ENCODE assay signal across 1 cellular context in genomic region chr16:30406911-30407793, GRCh38.
TF ChIP-seq lines count a peak whose summit lies in the region.

TSS of gene ZNF771 (plus strand) at chr16:30407606. CDS start at chr16:30408054, 448 bp downstream.

TF ChIP-seq in HepG2, 621 proteins besides CTCF, POLR2A, EP300 and RAD21 (continued from another document and continues in another):
- TF ChIP-seq AKNA (CRISPR knock-in tag; IDR thresholded peaks at IDR 0.05; ENCODE audit: borderline replicate concordance) (no peak), HMG20A (CRISPR knock-in tag; IDR thresholded peaks at IDR 0.05; ENCODE audit: borderline replicate concordance) (no peak; the same call in 1 of the 2 replicates), ZBED4 (CRISPR knock-in tag; IDR thresholded peaks at IDR 0.05; ENCODE audit: borderline replicate concordance) (peak; percentile 98), ZMYM2 (CRISPR knock-in tag; IDR thresholded peaks at IDR 0.05) (no peak), FLYWCH1 (CRISPR knock-in tag; IDR thresholded peaks at IDR 0.05) (peak; percentile 85; the same call in 1 of the 2 replicates), ZBTB7A (CRISPR knock-in tag; IDR thresholded peaks at IDR 0.05) (no peak), SAFB2 (CRISPR knock-in tag; IDR thresholded peaks at IDR 0.05; ENCODE audit: borderline replicate concordance, low read depth) (no peak; the same call in 1 of the 2 replicates), ZNF232 (CRISPR knock-in tag; IDR thresholded peaks at IDR 0.05; ENCODE audit: borderline replicate concordance) (0 out of 2 replicates have a peak, but pooled peaks have one; percentile 25), AHR (CRISPR knock-in tag; IDR thresholded peaks at IDR 0.05) (peak; percentile 79; the same call in 1 of the 2 replicates), ZNF274 (CRISPR knock-in tag; IDR thresholded peaks at IDR 0.05) (peak; percentile 95), HNRNPLL (IDR thresholded peaks at IDR 0.05; ENCODE audit: low read depth, low read length, poor library complexity, severe bottlenecking) (peak; percentile 75), GPBP1L1 (CRISPR knock-in tag; IDR thresholded peaks at IDR 0.05) (no peak), TFE3 (CRISPR knock-in tag; IDR thresholded peaks at IDR 0.05) (peak; percentile 69), NR3C1 (CRISPR knock-in tag; IDR thresholded peaks at IDR 0.05) (no peak), HDAC1 (CRISPR knock-in tag; IDR thresholded peaks at IDR 0.05) (peak; percentile 94), HBP1 (CRISPR knock-in tag; IDR thresholded peaks at IDR 0.05; ENCODE audit: low read depth) (no peak), TEAD2 (CRISPR knock-in tag; IDR thresholded peaks at IDR 0.05) (no peak), ZMYM4 (CRISPR knock-in tag; IDR thresholded peaks at IDR 0.05) (peak; percentile 87), ZFX (CRISPR knock-in tag; IDR thresholded peaks at IDR 0.05; ENCODE audit: low read depth) (peak; percentile 97), ZNF512 (CRISPR knock-in tag; IDR thresholded peaks at IDR 0.05) (no peak), ZNF276 (CRISPR knock-in tag; IDR thresholded peaks at IDR 0.05; ENCODE audit: low read depth) (no peak), PHF21A (CRISPR knock-in tag; IDR thresholded peaks at IDR 0.05) (peak; percentile 61), NRL (CRISPR knock-in tag; IDR thresholded peaks at IDR 0.05; ENCODE audit: borderline replicate concordance) (peak; percentile 96), MXD1 (CRISPR knock-in tag; IDR thresholded peaks at IDR 0.05) (peak; percentile 98), ZBTB7B (CRISPR knock-in tag; IDR thresholded peaks at IDR 0.05) (peak; percentile 77), PITX1 (CRISPR knock-in tag; IDR thresholded peaks at IDR 0.05) (peak; percentile 80), TBP (CRISPR knock-in tag; IDR thresholded peaks at IDR 0.05) (no peak), TEAD3 (CRISPR knock-in tag; optimal IDR thresholded peaks at IDR 0.05; ENCODE audit: borderline replicate concordance) (no peak), ZNF720 (CRISPR knock-in tag; IDR thresholded peaks at IDR 0.05) (no peak), SAP130 (CRISPR knock-in tag; IDR thresholded peaks at IDR 0.05; ENCODE audit: low read depth) (peak; percentile 99), PRMT3 (CRISPR knock-in tag; IDR thresholded peaks at IDR 0.05; ENCODE audit: borderline replicate concordance, low read depth) (peak; percentile 82; the same call in 1 of the 2 replicates), XBP1 (CRISPR knock-in tag; IDR thresholded peaks at IDR 0.05) (no peak), HOMEZ (CRISPR knock-in tag; IDR thresholded peaks at IDR 0.05; ENCODE audit: low read depth) (0 out of 2 replicates have a peak, but pooled peaks have one; percentile 20), E2F1 (CRISPR knock-in tag; IDR thresholded peaks at IDR 0.05) (peak; percentile 56; the same call in 1 of the 2 replicates), ZNF547 (CRISPR knock-in tag; IDR thresholded peaks at IDR 0.05) (peak; percentile 98), SOX5 (CRISPR knock-in tag; IDR thresholded peaks at IDR 0.05; ENCODE audit: borderline replicate concordance) (peak; percentile 47; the same call in 1 of the 2 replicates), RARA (CRISPR knock-in tag; IDR thresholded peaks at IDR 0.05) (peak; percentile 19; the same call in 1 of the 2 replicates), ZNF546 (CRISPR knock-in tag; conservative IDR thresholded peaks at IDR 0.05) (0 out of 2 replicates have a peak, but pooled peaks have one; percentile 22), ZNF577 (CRISPR knock-in tag; IDR thresholded peaks at IDR 0.05; ENCODE audit: borderline replicate concordance, low read depth) (no peak), SP2 (CRISPR knock-in tag; IDR thresholded peaks at IDR 0.05) (peak; percentile 57), YEATS2 (CRISPR knock-in tag; IDR thresholded peaks at IDR 0.05; ENCODE audit: borderline replicate concordance) (peak; percentile 82), ZNF775 (CRISPR knock-in tag; IDR thresholded peaks at IDR 0.05; ENCODE audit: borderline replicate concordance) (0 out of 2 replicates have a peak, but pooled peaks have one; percentile 32)
